1 cellular context compared by ENCODE assay signal in genomic region chr20:25139061-25139705, GRCh38.
A peak's percentile ranks its signal among the peaks of the same experiment; 100 is the strongest.
TF ChIP-seq lines count a peak whose summit lies in the region.

No MANE protein-coding gene starts in this region.

TF ChIP-seq in HepG2, 621 proteins besides CTCF, POLR2A, EP300 and RAD21 (continued from another document and continues in another):
- peak; percentile 45; the same call in 1 of the 2 replicates for TF ChIP-seq MIER2 (CRISPR knock-in tag; IDR thresholded peaks at IDR 0.05)
- no peak for TF ChIP-seq MAF1 (CRISPR knock-in tag; IDR thresholded peaks at IDR 0.05; ENCODE audit: borderline replicate concordance)
- TF ChIP-seq ZNF546 (CRISPR knock-in tag; conservative IDR thresholded peaks at IDR 0.05) = no peak
- TF ChIP-seq CEBPB (IDR thresholded peaks at IDR 0.05; ENCODE audit: borderline replicate concordance, low read depth, low read length) = no peak
- TF ChIP-seq XRCC5 (optimal IDR thresholded peaks at IDR 0.05; ENCODE audit: low read length) = peak; percentile 84
- TF ChIP-seq TOPORS (CRISPR knock-in tag; IDR thresholded peaks at IDR 0.05) = no peak
- TF ChIP-seq HIVEP1 (CRISPR knock-in tag; IDR thresholded peaks at IDR 0.05) = peak; percentile 49; the same call in 1 of the 2 replicates
- TF ChIP-seq ZNF891 (CRISPR knock-in tag; IDR thresholded peaks at IDR 0.05) = peak; percentile 88
- peak; percentile 42; the same call in 1 of the 2 replicates for TF ChIP-seq IKZF5 (CRISPR knock-in tag; IDR thresholded peaks at IDR 0.05)
- no peak for TF ChIP-seq CREB1 (IDR thresholded peaks at IDR 0.05)
- no peak for TF ChIP-seq CREB1 (CRISPR knock-in tag; IDR thresholded peaks at IDR 0.05)
- no peak for TF ChIP-seq ZNF704 (CRISPR knock-in tag; IDR thresholded peaks at IDR 0.05; ENCODE audit: borderline replicate concordance)
- TF ChIP-seq NFAT5 (CRISPR knock-in tag; IDR thresholded peaks at IDR 0.05) = no peak
- TF ChIP-seq PCBP2 (optimal IDR thresholded peaks at IDR 0.05; ENCODE audit: low read depth, low read length, poor library complexity, severe bottlenecking) = no peak
- no peak for TF ChIP-seq AGO1 (IDR thresholded peaks at IDR 0.05; ENCODE audit: low read depth, low read length, poor library complexity, severe bottlenecking)
- TF ChIP-seq TIGD3 (CRISPR knock-in tag; IDR thresholded peaks at IDR 0.05; ENCODE audit: borderline replicate concordance) = no peak
- TF ChIP-seq ZNF674 (CRISPR knock-in tag; IDR thresholded peaks at IDR 0.05; ENCODE audit: low read depth) = no peak
- no peak for TF ChIP-seq ZNF784 (CRISPR knock-in tag; IDR thresholded peaks at IDR 0.05; ENCODE audit: borderline replicate concordance)
- TF ChIP-seq ZFP36L1 (CRISPR knock-in tag; IDR thresholded peaks at IDR 0.05) = no peak
- no peak for TF ChIP-seq ZFP82 (CRISPR knock-in tag; IDR thresholded peaks at IDR 0.05; ENCODE audit: borderline replicate concordance)
- no peak for TF ChIP-seq MXD3 (CRISPR knock-in tag; IDR thresholded peaks at IDR 0.05)
- no peak for TF ChIP-seq ZNF772 (CRISPR knock-in tag; IDR thresholded peaks at IDR 0.05)
- no peak for TF ChIP-seq MIXL1 (CRISPR knock-in tag; IDR thresholded peaks at IDR 0.05)
- no peak for TF ChIP-seq SRSF4 (IDR thresholded peaks at IDR 0.05; ENCODE audit: low read depth, low read length, poor library complexity, severe bottlenecking)
- TF ChIP-seq ZNF639 (CRISPR knock-in tag; conservative IDR thresholded peaks at IDR 0.05) = no peak
- TF ChIP-seq ZFP41 (CRISPR knock-in tag; IDR thresholded peaks at IDR 0.05; ENCODE audit: borderline replicate concordance) = no peak
- TF ChIP-seq KMT2A (CRISPR knock-in tag; IDR thresholded peaks at IDR 0.05) = no peak
- no peak for TF ChIP-seq NFYB (CRISPR knock-in tag; IDR thresholded peaks at IDR 0.05)
- no peak for TF ChIP-seq ZNF777 (CRISPR knock-in tag; IDR thresholded peaks at IDR 0.05)
- TF ChIP-seq SKIL (CRISPR knock-in tag; IDR thresholded peaks at IDR 0.05; ENCODE audit: borderline replicate concordance) = no peak
- no peak for TF ChIP-seq SNAI1 (CRISPR knock-in tag; IDR thresholded peaks at IDR 0.05; ENCODE audit: borderline replicate concordance)
- peak; percentile 69 for TF ChIP-seq ZFP36 (IDR thresholded peaks at IDR 0.05; ENCODE audit: borderline replicate concordance, low read depth, low read length, partially characterized antibody)
- no peak for TF ChIP-seq ZBTB43 (CRISPR knock-in tag; conservative IDR thresholded peaks at IDR 0.05)
- no peak for TF ChIP-seq HMG20A (CRISPR knock-in tag; IDR thresholded peaks at IDR 0.05; ENCODE audit: borderline replicate concordance)
- TF ChIP-seq ZNF382 (CRISPR knock-in tag; IDR thresholded peaks at IDR 0.05; ENCODE audit: borderline replicate concordance) = no peak
- TF ChIP-seq ETV6 (CRISPR knock-in tag; conservative IDR thresholded peaks at IDR 0.05) = no peak
- TF ChIP-seq NR2F2 (IDR thresholded peaks at IDR 0.05; ENCODE audit: borderline replicate concordance, low read depth) = no peak
- peak; percentile 25; the same call in 1 of the 2 replicates for TF ChIP-seq ZNF687 (CRISPR knock-in tag; IDR thresholded peaks at IDR 0.05)
- TF ChIP-seq NR2F6 (IDR thresholded peaks at IDR 0.05) = no peak
- TF ChIP-seq NR2F6 (CRISPR knock-in tag; IDR thresholded peaks at IDR 0.05) = peak; percentile 36; the same call in 1 of the 2 replicates
- peak; percentile 37; the same call in 1 of the 2 replicates for TF ChIP-seq FOXA3 (CRISPR knock-in tag; IDR thresholded peaks at IDR 0.05)
- no peak for TF ChIP-seq TMF1 (CRISPR knock-in tag; IDR thresholded peaks at IDR 0.05; ENCODE audit: low read depth)
